ENCODE assay signal across 19 cellular contexts in the genomic region with DNA sequence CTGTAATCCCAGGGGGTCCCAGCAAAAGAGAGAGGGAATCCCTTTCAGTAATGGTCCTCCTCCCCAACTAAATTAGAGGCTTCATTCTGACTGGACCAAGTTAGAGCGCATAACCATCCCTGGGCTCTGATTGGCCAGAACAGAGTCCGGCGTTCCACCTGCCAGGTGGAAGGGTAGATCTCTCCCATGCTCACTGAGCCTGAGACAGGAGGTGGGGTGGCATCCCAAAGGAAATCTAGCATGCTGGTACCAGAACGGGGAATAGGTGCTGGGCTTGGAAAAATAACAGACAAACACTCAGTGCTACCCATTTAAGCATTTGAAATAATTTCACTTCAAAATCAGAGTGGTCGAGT. TPM values are rescaled to one million over a fixed set of nuclear protein-coding genes. Genes with fewer than 3 reads are reported as not detected.
DNase-seq lines count a peak whose midpoint lies in the region; ATAC-seq, FAIRE-seq and TF ChIP-seq lines count a peak whose summit lies in the region.
"Had no signal": no experiment of that assay in that cellular context is flagged by ENCODE, and none has a peak within 500 bp of the region (broad histone marks: within the 10 kb centered on the region; RNA-seq: fewer than 3 reads in every experiment).

No MANE protein-coding gene starts in this region.

- H3K27me3 ChIP-seq in pancreas: no peaks in the 10 kb centered on the region
- H3K27me3 ChIP-seq: adrenal gland had no signal

- no peak for DNase-seq in activated CD8-positive, alpha-beta memory T cell treated with anti-CD3 and anti-CD28 coated beads, Interleukin-2, amount 10 ng/mL, durations not matched to agents 7 days and 5 days
- no peak for DNase-seq in activated CD8-positive, alpha-beta memory T cell treated with anti-CD3 and anti-CD28 coated beads, Interleukin-2, amount 50 U/mL, for 48 hours
- no peak for DNase-seq in stimulated activated effector memory CD8-positive, alpha-beta T cell treated with anti-CD3 and anti-CD28 coated beads, Interleukin-12 subunit alpha, Interleukin-12 subunit beta, amount 100 ng/mL, for 72 hours (ENCODE audit: low spot score in 2 of 2)
- DNase-seq in stimulated activated CD4-positive, alpha-beta T cell treated with anti-CD3 and anti-CD28 coated beads, Interleukin-4, amount 100 ng/mL, for 4 hours: no peak
- DNase-seq in immature natural killer cell (no peak), pancreas (no peak)
- DNase-seq: adrenal gland; CD4-positive, alpha-beta T cell; effector memory CD4-positive, alpha-beta T cell; left ventricle myocardium inferior; NCI-H1930; NCI-H510A; small intestine; stimulated activated naive CD8-positive, alpha-beta T cell treated with anti-CD3 and anti-CD28 coated beads, Interleukin-15, Interleukin-2, amounts not matched to agents 100 U/mL and 50 U/mL, for 24 hours had no signal

- CTCF ChIA-PET in activated CD8-positive, alpha-beta memory T cell treated with anti-CD3 and anti-CD28 coated beads, Interleukin-2, amount 10 ng/mL, durations not matched to agents 7 days and 5 days (lab: Charles Lee): interaction anchor here (1.7 to 2.2 kb wide), 3 partner anchors 21 to 40 kb away, joined by 7 to 13 read pairs (median 10); partner anchors contain the start of gene TSPAN33

- peaks cover 24% of the 10 kb centered on the region for H3K27me3 Mint-ChIP-seq in activated CD8-positive, alpha-beta memory T cell treated with anti-CD3 and anti-CD28 coated beads, Interleukin-2, amount 10 ng/mL, durations not matched to agents 7 days and 5 days
- H3K27me3 Mint-ChIP-seq in immature natural killer cell (ENCODE audit: low read depth in 3 of 3): peaks cover 0 to 3% (median 2%) of the 10 kb centered on the region in 3 donors

- H3K9me3 Mint-ChIP-seq in activated CD8-positive, alpha-beta memory T cell treated with anti-CD3 and anti-CD28 coated beads, Interleukin-2, amount 10 ng/mL, durations not matched to agents 7 days and 5 days (ENCODE audit: low read depth): peaks cover 13% of the 10 kb centered on the region
- H3K9me3 Mint-ChIP-seq in stimulated activated effector memory CD8-positive, alpha-beta T cell treated with anti-CD3 and anti-CD28 coated beads, Interleukin-12 subunit alpha, Interleukin-12 subunit beta, amount 100 ng/mL, for 72 hours: peaks cover 8% of the 10 kb centered on the region
- no peaks in the 10 kb centered on the region for H3K9me3 Mint-ChIP-seq in immature natural killer cell

- intact Hi-C loops in pancreas (cut with DNase I): no loop called here

- no peaks in the 10 kb centered on the region for H3K9me3 ChIP-seq in pancreas
- H3K9me3 ChIP-seq: adrenal gland had no signal

- no peak overlapping the region for H3K27ac ChIP-seq in pancreas
- H3K27ac ChIP-seq: adrenal gland, left ventricle myocardium inferior had no signal

- H3K36me3 ChIP-seq in pancreas: no peaks in the 10 kb centered on the region
- H3K36me3 ChIP-seq: adrenal gland, left ventricle myocardium inferior had no signal

- peak overlapping the region; percentile 55 for H3K4me3 Mint-ChIP-seq in activated CD8-positive, alpha-beta memory T cell treated with anti-CD3 and anti-CD28 coated beads, Interleukin-2, amount 10 ng/mL, durations not matched to agents 7 days and 5 days
- peak overlapping the region; percentile 49 for H3K4me3 Mint-ChIP-seq in stimulated activated effector memory CD8-positive, alpha-beta T cell treated with anti-CD3 and anti-CD28 coated beads, Interleukin-12 subunit alpha, Interleukin-12 subunit beta, amount 100 ng/mL, for 72 hours
- no peak overlapping the region for H3K4me3 Mint-ChIP-seq in immature natural killer cell
- H3K4me3 Mint-ChIP-seq: CD4-positive, alpha-beta T cell; GM23338; type B pancreatic cell had no signal

- no peak for FAIRE-seq in pancreas (lab: Jason Lieb, UNC)
- FAIRE-seq: A204.1, small intestine had no signal

- no peaks in the 10 kb centered on the region for H3K4me1 ChIP-seq in pancreas
- H3K4me1 ChIP-seq: adrenal gland, left ventricle myocardium inferior had no signal

- WGBS in pancreas, 2 donors: 73 to 82% methylated on average over 5 of the region's 5 CpGs

- H3K36me3 Mint-ChIP-seq in activated CD8-positive, alpha-beta memory T cell treated with anti-CD3 and anti-CD28 coated beads, Interleukin-2, amount 10 ng/mL, durations not matched to agents 7 days and 5 days: peaks cover 25% of the 10 kb centered on the region
- no peaks in the 10 kb centered on the region for H3K36me3 Mint-ChIP-seq in stimulated activated effector memory CD8-positive, alpha-beta T cell treated with anti-CD3 and anti-CD28 coated beads, Interleukin-12 subunit alpha, Interleukin-12 subunit beta, amount 100 ng/mL, for 72 hours
- peaks cover 0 to 3% (median 0%) of the 10 kb centered on the region in 3 donors for H3K36me3 Mint-ChIP-seq in immature natural killer cell
- H3K36me3 Mint-ChIP-seq: type B pancreatic cell had no signal

- ATAC-seq in activated CD8-positive, alpha-beta memory T cell treated with anti-CD3 and anti-CD28 coated beads, Interleukin-2, amount 10 ng/mL, durations not matched to agents 7 days and 5 days: no peak
- ATAC-seq in GM21515 (IDR thresholded peaks at IDR 0.05; ENCODE audit: unreplicated experiment) (peak; percentile 17), HG03064 (IDR thresholded peaks at IDR 0.05; ENCODE audit: low read depth, unreplicated experiment) (peak; percentile 11), pancreas (no peak)
- no peak for ATAC-seq in stimulated activated effector memory CD8-positive, alpha-beta T cell treated with anti-CD3 and anti-CD28 coated beads, Interleukin-12 subunit alpha, Interleukin-12 subunit beta, amount 100 ng/mL, for 72 hours
- ATAC-seq: GM23338 had no signal

- TF ChIP-seq CTCF in pancreas (IDR thresholded peaks at IDR 0.05): no peak

- no peak overlapping the region for H3K4me3 ChIP-seq in pancreas
- H3K4me3 ChIP-seq: adrenal gland, GM23338, left ventricle myocardium inferior had no signal

- H3K4me1 Mint-ChIP-seq in activated CD8-positive, alpha-beta memory T cell treated with anti-CD3 and anti-CD28 coated beads, Interleukin-2, amount 10 ng/mL, durations not matched to agents 7 days and 5 days: peaks cover 24% of the 10 kb centered on the region
- peaks cover 35% of the 10 kb centered on the region for H3K4me1 Mint-ChIP-seq in stimulated activated effector memory CD8-positive, alpha-beta T cell treated with anti-CD3 and anti-CD28 coated beads, Interleukin-12 subunit alpha, Interleukin-12 subunit beta, amount 100 ng/mL, for 72 hours
- H3K4me1 Mint-ChIP-seq in immature natural killer cell: no peaks in the 10 kb centered on the region
- H3K4me1 Mint-ChIP-seq: GM23338 had no signal

- H3K27ac Mint-ChIP-seq in activated CD8-positive, alpha-beta memory T cell treated with anti-CD3 and anti-CD28 coated beads, Interleukin-2, amount 10 ng/mL, durations not matched to agents 7 days and 5 days: peak overlapping the region; percentile 79
- H3K27ac Mint-ChIP-seq in stimulated activated effector memory CD8-positive, alpha-beta T cell treated with anti-CD3 and anti-CD28 coated beads, Interleukin-12 subunit alpha, Interleukin-12 subunit beta, amount 100 ng/mL, for 72 hours: peak overlapping the region; percentile 87
- no peak overlapping the region for H3K27ac Mint-ChIP-seq in immature natural killer cell
- H3K27ac Mint-ChIP-seq: CD4-positive, alpha-beta T cell; GM23338; type B pancreatic cell had no signal

RNA-seq across cellular contexts. Expression of gene TSPAN33, which starts 21.0 kb away (rescaled TPM):
- 10 to 100 TPM in 1 of 2 experiments, 1 to 10 TPM in 1; 6.1 to 15.2 TPM for total RNA-seq in activated CD8-positive, alpha-beta memory T cell treated with anti-CD3 and anti-CD28 coated beads, Interleukin-2, amount 10 ng/mL, durations not matched to agents 7 days and 5 days
- polyA plus RNA-seq in immature natural killer cell (1 to 10 TPM; 3.4 to 6.9 (median 6.2) TPM), pancreas (10 to 100 TPM; 11.2 to 14.2 TPM)
- total RNA-seq in pancreas: 10 to 100 TPM in 5 of 6 donors, 1 to 10 TPM in 1; 6.9 to 37.9 (median 18.0) TPM

Comparison
In these comparisons a context has a peak if more than half of its experiments do, and no peak if none do; other contexts are left out.
1. ATAC-seq: peak in GM21515 (single experiment) and HG03064 (single experiment); none in activated CD8-positive, alpha-beta memory T cell treated with anti-CD3 and anti-CD28 coated beads, Interleukin-2, amount 10 ng/mL, durations not matched to agents 7 days and 5 days (single experiment), stimulated activated effector memory CD8-positive, alpha-beta T cell treated with anti-CD3 and anti-CD28 coated beads, Interleukin-12 subunit alpha, Interleukin-12 subunit beta, amount 100 ng/mL, for 72 hours (single experiment) and pancreas (0 of 4).
2. H3K27ac Mint-ChIP-seq: peak in activated CD8-positive, alpha-beta memory T cell treated with anti-CD3 and anti-CD28 coated beads, Interleukin-2, amount 10 ng/mL, durations not matched to agents 7 days and 5 days (single experiment) and stimulated activated effector memory CD8-positive, alpha-beta T cell treated with anti-CD3 and anti-CD28 coated beads, Interleukin-12 subunit alpha, Interleukin-12 subunit beta, amount 100 ng/mL, for 72 hours (single experiment); none in immature natural killer cell (0 of 6).
3. H3K4me3 Mint-ChIP-seq: peak in activated CD8-positive, alpha-beta memory T cell treated with anti-CD3 and anti-CD28 coated beads, Interleukin-2, amount 10 ng/mL, durations not matched to agents 7 days and 5 days (single experiment) and stimulated activated effector memory CD8-positive, alpha-beta T cell treated with anti-CD3 and anti-CD28 coated beads, Interleukin-12 subunit alpha, Interleukin-12 subunit beta, amount 100 ng/mL, for 72 hours (single experiment); none in immature natural killer cell (0 of 5).